Comparison of ENCODE assay signal across 8 cellular contexts in the genomic region with DNA sequence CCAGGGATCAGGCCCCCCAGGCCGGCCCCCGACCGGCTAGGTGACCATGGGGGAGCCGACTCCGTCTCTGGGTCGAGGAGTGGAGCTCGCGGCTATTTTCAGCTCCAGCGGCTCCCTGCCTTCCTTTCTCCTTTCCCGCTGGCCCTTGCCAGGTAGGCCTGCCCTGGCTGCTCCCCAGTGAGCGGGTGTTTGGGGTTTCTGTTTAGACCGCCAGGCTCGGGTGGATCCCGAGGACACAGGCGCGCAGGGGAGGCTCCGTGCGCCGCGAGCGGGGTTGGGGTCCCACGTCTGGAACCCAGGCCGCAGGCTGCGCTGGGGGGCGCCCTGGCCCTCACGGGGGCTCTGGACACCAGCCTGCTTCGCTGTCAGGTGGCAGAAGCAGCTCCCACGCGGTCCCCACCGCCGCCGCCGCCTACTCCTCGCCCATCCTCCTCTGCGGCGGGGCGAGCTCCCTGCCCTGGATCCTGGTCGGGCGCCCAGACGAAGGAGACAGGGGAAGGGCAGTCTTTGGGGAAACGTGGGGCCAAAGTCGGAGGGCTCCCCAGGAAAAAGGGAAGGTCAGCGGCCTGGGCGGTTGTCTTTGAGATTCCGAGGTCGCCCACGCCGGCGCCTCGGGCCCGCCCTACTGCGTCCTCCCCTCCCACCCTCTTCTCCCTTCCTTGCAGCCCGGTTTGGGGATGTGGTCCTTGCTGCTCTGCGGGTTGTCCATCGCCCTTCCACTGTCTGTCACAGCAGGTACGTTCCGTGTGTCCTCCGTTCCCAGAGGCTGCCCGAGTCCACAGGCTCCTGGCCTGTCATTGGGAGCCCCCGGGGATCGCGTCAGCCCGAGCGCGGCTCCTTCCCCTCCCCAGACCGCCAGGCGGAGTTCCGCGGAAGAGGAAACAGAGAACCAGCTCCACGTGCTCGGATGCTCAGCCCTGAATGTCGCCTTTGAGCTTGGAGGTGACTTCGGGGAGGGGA. TPM values are rescaled to one million over a fixed set of nuclear protein-coding genes. Genes with fewer than 3 reads are reported as not detected.
DNase-seq lines count a peak whose midpoint lies in the region; ATAC-seq and TF ChIP-seq lines count a peak whose summit lies in the region.

No MANE protein-coding gene starts in this region.

- H3K4me1 ChIP-seq in cardiac muscle cell (ENCODE audit: low read depth) (no peaks in the 10 kb centered on the region), ovary (ENCODE audit: insufficient read depth) (no peaks in the 10 kb centered on the region), transverse colon (peaks cover 0 to 19% (median 7%) of the 10 kb centered on the region in 4 donors)

- no peak overlapping the region for H3K27ac ChIP-seq in cardiac muscle cell
- peak overlapping the region in 1 of 2 donors; percentile 22 for H3K27ac ChIP-seq in ovary
- peak overlapping the region; percentile 27 to 68 (median 54) for H3K27ac ChIP-seq in transverse colon

- H3K4me3 ChIP-seq in cardiac muscle cell (peak overlapping the region; percentile 13), ovary (peak overlapping the region; percentile 50), transverse colon (peak overlapping the region; percentile 32 to 54 (median 44))

- TF ChIP-seq POLR2A in ovary (IDR thresholded peaks at IDR 0.05): no peak
- no peak for TF ChIP-seq POLR2A in transverse colon (IDR thresholded peaks at IDR 0.05)

- in situ Hi-C loops in transverse colon (cut with MboI; ENCODE audit: low pct_ligation_motif_present in 1 of 4, low pct_unique_long_range_greater_than_20kb in 1 of 4, low sequenced_read_pairs in 3 of 4): no loop called here

- no peaks in the 10 kb centered on the region for H3K9me3 ChIP-seq in cardiac muscle cell (ENCODE audit: low read depth)
- no peaks in the 10 kb centered on the region for H3K9me3 ChIP-seq in ovary
- no peaks in the 10 kb centered on the region for H3K9me3 ChIP-seq in transverse colon

- TF ChIP-seq EP300 in ovary (IDR thresholded peaks at IDR 0.05): no peak
- no peak for TF ChIP-seq EP300 in transverse colon (IDR thresholded peaks at IDR 0.05; ENCODE audit: low read depth)

- intact Hi-C loops in ovary (cut with DNase I): no loop called here
- intact Hi-C loops in transverse colon (cut with DNase I; ENCODE audit: low total_unique reads): loop anchor here (10.0 kb wide), 1 partner anchor 57 kb away; no protein-coding TSS in a partner anchor

- H3K36me3 ChIP-seq in cardiac muscle cell (no peaks in the 10 kb centered on the region), ovary (no peaks in the 10 kb centered on the region), transverse colon (no peaks in the 10 kb centered on the region)

- TF ChIP-seq CTCF in cardiac muscle cell (IDR thresholded peaks at IDR 0.05; ENCODE audit: low read depth, low read length): peak; percentile 49
- peak in 2 of 3 donors; percentile 16 to 58 for TF ChIP-seq CTCF in ovary (IDR thresholded peaks at IDR 0.05)
- TF ChIP-seq CTCF in transverse colon (IDR thresholded peaks at IDR 0.05): peak; percentile 25 to 63 (median 35)
- no peak for TF ChIP-seq CTCF in GM20000 (IDR thresholded peaks at IDR 0.05; ENCODE audit: extremely low read depth, missing control alignments)

- H3K27me3 ChIP-seq in cardiac muscle cell: peaks cover 24% of the 10 kb centered on the region
- no peaks in the 10 kb centered on the region for H3K27me3 ChIP-seq in ovary
- H3K27me3 ChIP-seq in transverse colon: no peaks in the 10 kb centered on the region

- 4 to 10% (median 8%) methylated on average over 59 to 73 of the region's 73 CpGs for WGBS in ovary, 3 donors
- WGBS in transverse colon (ENCODE audit: low coverage in 1 of 2), 2 donors: 17 to 19% methylated on average over 1 to 68 of the region's 73 CpGs

- DNase-seq in MV-4-11 (lab: John Stamatoyannopoulos, UW): peak; percentile 5
- DNase-seq in activated effector memory CD4-positive, alpha-beta T cell treated with Interleukin-2 at 50 U/mL for 16 hours: peak; percentile 23
- peak in 1 of 2 donors; percentile 72 for DNase-seq in cardiac muscle cell (ENCODE audit: low read depth in 1 of 2, low spot score in 1 of 2)
- peak; percentile 29 to 55 (median 46) for DNase-seq in ovary
- peak; percentile 53 for DNase-seq in transverse colon
- no peak for DNase-seq in GM20000 (ENCODE audit: low spot score)

- ATAC-seq in GM19328 (IDR thresholded peaks at IDR 0.05; ENCODE audit: unreplicated experiment) (no peak), GM18873 (IDR thresholded peaks at IDR 0.05; ENCODE audit: low FRiP score, unreplicated experiment) (no peak)

RNA-seq across cellular contexts. Expression of a gene that starts 0.6 kb away (rescaled TPM):
- not detected in 2 replicates for total RNA-seq in cardiac muscle cell
- polyA plus RNA-seq in cardiac muscle cell: not detected in 2 replicates
- 1 to 10 TPM in 3 of 7 donors, under 1 TPM in 1, not detected in 3; 0.26 to 2.0 (median 1.6) TPM for total RNA-seq in ovary
- polyA plus RNA-seq in ovary: 1 to 10 TPM in 1 of 2 donors, under 1 TPM in 1; 0.24 to 1.1 TPM
- total RNA-seq in transverse colon: 1 to 10 TPM in 2 of 4 donors, not detected in 2; 1.5 to 1.9 TPM

RNA-seq across cellular contexts. Expression of a gene that starts 44.9 kb away (rescaled TPM):
- total RNA-seq in cardiac muscle cell (0.18 and 0.21 TPM in 2 replicates), ovary (100 to 1,000 TPM in 2 of 7 donors, 10 to 100 TPM in 4, 1 to 10 TPM in 1; 6.5 to 142 (median 36.5) TPM), transverse colon (10 to 100 TPM; 20.2 to 58.0 (median 36.2) TPM)
- polyA plus RNA-seq in cardiac muscle cell (1.4 TPM in 1 of 2 replicates, not detected in the other), ovary (10 to 100 TPM; 36.3 to 76.7 TPM)
